ENCODE assay signal across 19 cellular contexts in the genomic region with DNA sequence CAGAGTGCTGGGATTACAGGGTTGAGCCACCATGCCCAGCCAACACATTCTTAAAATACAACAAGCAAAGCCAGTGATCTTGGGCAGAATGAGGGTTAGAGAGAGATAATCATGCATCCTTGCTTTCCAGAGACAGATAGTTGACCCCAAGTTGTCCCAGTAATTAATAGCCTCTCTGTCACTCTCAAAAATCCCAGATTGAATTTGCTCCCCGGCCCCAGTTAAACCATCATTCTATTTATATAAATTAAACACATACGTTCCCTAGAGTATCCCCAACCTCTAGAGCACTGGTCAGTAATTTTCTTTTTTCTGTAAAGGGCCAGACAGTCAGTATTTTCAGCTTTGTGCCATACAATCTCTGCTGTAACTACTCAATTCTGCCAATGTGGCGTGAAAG. TPM values are rescaled to one million over a fixed set of nuclear protein-coding genes. Genes with fewer than 3 reads are reported as not detected.
A peak's percentile ranks its signal among the peaks of the same experiment; 100 is the strongest.
DNase-seq lines count a peak whose midpoint lies in the region; ATAC-seq and TF ChIP-seq lines count a peak whose summit lies in the region.
"Had no signal": no experiment of that assay in that cellular context is flagged by ENCODE, and none has a peak within 500 bp of the region (broad histone marks: within the 10 kb centered on the region; RNA-seq: fewer than 3 reads in every experiment).

No MANE protein-coding gene starts in this region.

- H3K27ac ChIP-seq in SK-N-SH (ENCODE audit: low read depth in 2 of 2, low read length in 1 of 2) (no peak overlapping the region), skeletal muscle tissue (ENCODE audit: low read depth, low read length) (peak overlapping the region; percentile 44)
- H3K27ac ChIP-seq: BLaER1 had no signal

- intact Hi-C loops in activated CD8-positive, alpha-beta T cell treated with anti-CD3 and anti-CD28 coated beads for 36 hours (cut with micrococcal nuclease) = no loop called here

- H3K27ac Mint-ChIP-seq in activated CD8-positive, alpha-beta T cell treated with anti-CD3 and anti-CD28 coated beads for 36 hours = no peak overlapping the region
- H3K27ac Mint-ChIP-seq: CD4-positive, alpha-beta memory T cell; CD4-positive, CD25-positive, alpha-beta regulatory T cell had no signal

- H3K27me3 ChIP-seq in SK-N-SH (ENCODE audit: insufficient read depth) (no peaks in the 10 kb centered on the region), skeletal muscle tissue (ENCODE audit: control insufficient read depth in 3 of 3, insufficient read depth in 3 of 3, low read length in 3 of 3) (no peaks in the 10 kb centered on the region)
- H3K27me3 ChIP-seq: BE2C, BLaER1 had no signal

- H3K9me2 ChIP-seq in SK-N-SH = no peaks in the 10 kb centered on the region

- DNase-seq in SK-N-SH = peak; percentile 34
- peak; percentile 38 for DNase-seq in NCI-H82 treated with DMSO at 0.1 percent for 48 hours (lab: John Stamatoyannopoulos, UW; ENCODE audit: unreplicated experiment)
- no peak for DNase-seq in activated CD8-positive, alpha-beta T cell treated with anti-CD3 and anti-CD28 coated beads for 36 hours
- DNase-seq in anterior cingulate cortex (lab: John Stamatoyannopoulos, UW) = no peak
- DNase-seq: 8988T; ACHN; BE2C; C1 segment of cervical spinal cord; Caco-2; Calu3; CD4-positive, alpha-beta memory T cell; CD4-positive, CD25-positive, alpha-beta regulatory T cell; DMS79 treated with DMSO at 0.1 percent for 48 hours; GF-D8 had no signal

- peaks cover 3% of the 10 kb centered on the region for H3K9me3 Mint-ChIP-seq in activated CD8-positive, alpha-beta T cell treated with anti-CD3 and anti-CD28 coated beads for 36 hours

- H3K79me2 ChIP-seq in SK-N-SH (ENCODE audit: insufficient read depth) = no peaks in the 10 kb centered on the region

- H2AFZ ChIP-seq in SK-N-SH (ENCODE audit: low read depth) = no peak overlapping the region

- WGBS in SK-N-SH (ENCODE audit: low lambda C conversion rate) = 53% methylated on average over 3 of the region's 3 CpGs

- no peak overlapping the region for H3K4me3 Mint-ChIP-seq in activated CD8-positive, alpha-beta T cell treated with anti-CD3 and anti-CD28 coated beads for 36 hours
- H3K4me3 Mint-ChIP-seq: CD14-positive monocyte; CD4-positive, alpha-beta memory T cell; CD4-positive, CD25-positive, alpha-beta regulatory T cell had no signal

- H4K20me1 ChIP-seq in SK-N-SH (ENCODE audit: insufficient read depth) = no peaks in the 10 kb centered on the region
- H4K20me1 ChIP-seq: BLaER1 had no signal

- no peak for TF ChIP-seq EP300 in SK-N-SH (IDR thresholded peaks at IDR 0.05; ENCODE audit: borderline replicate concordance in 1 of 2, low read depth in 1 of 2, low read length in 1 of 2)

- H3K9me3 ChIP-seq in SK-N-SH = no peaks in the 10 kb centered on the region
- no peaks in the 10 kb centered on the region for H3K9me3 ChIP-seq in skeletal muscle tissue (ENCODE audit: control insufficient read depth in 3 of 3, low read length in 3 of 3)
- H3K9me3 ChIP-seq: BE2C, Caco-2 had no signal

- POLR2A ChIA-PET in SK-N-SH (lab: Yijun Ruan, JAX) = no interaction called here
- POLR2A ChIA-PET in activated CD8-positive, alpha-beta T cell treated with anti-CD3 and anti-CD28 coated beads for 36 hours (lab: Charles Lee) = no interaction called here

- H3K36me3 Mint-ChIP-seq in activated CD8-positive, alpha-beta T cell treated with anti-CD3 and anti-CD28 coated beads for 36 hours (ENCODE audit: low read depth) = no peaks in the 10 kb centered on the region
- H3K36me3 Mint-ChIP-seq: CD14-positive monocyte; CD4-positive, CD25-positive, alpha-beta regulatory T cell had no signal

- H3F3A ChIP-seq in SK-N-SH (replicated peaks; ENCODE audit: insufficient read depth) = no peaks in the 10 kb centered on the region

- no peaks in the 10 kb centered on the region for H3K27me3 Mint-ChIP-seq in activated CD8-positive, alpha-beta T cell treated with anti-CD3 and anti-CD28 coated beads for 36 hours
- H3K27me3 Mint-ChIP-seq: CD4-positive, alpha-beta memory T cell had no signal

- H3K36me3 ChIP-seq in SK-N-SH (replicated peaks in 1 of 2; ENCODE audit: control insufficient read depth in 1 of 2, insufficient read depth in 2 of 2, low read length in 1 of 2) = no peaks in the 10 kb centered on the region
- no peaks in the 10 kb centered on the region for H3K36me3 ChIP-seq in skeletal muscle tissue (ENCODE audit: control insufficient read depth in 3 of 3, insufficient read depth in 3 of 3, low read length in 3 of 3)
- H3K36me3 ChIP-seq: BE2C, BLaER1 had no signal

- H3K4me1 ChIP-seq in SK-N-SH (ENCODE audit: control insufficient read depth in 1 of 2, insufficient read depth in 2 of 2, low read depth in 1 of 2, low read length in 1 of 2) (no peaks in the 10 kb centered on the region; a peak in 1 of 4 replicates), skeletal muscle tissue (ENCODE audit: control insufficient read depth in 3 of 3, insufficient read depth in 3 of 3, low read length in 3 of 3) (peaks cover 0 to 7% (median 4%) of the 10 kb centered on the region in 3 donors)
- H3K4me1 ChIP-seq: BE2C, Caco-2 had no signal

- no peak overlapping the region for H3K4me2 ChIP-seq in SK-N-SH
- H3K4me2 ChIP-seq: BLaER1 had no signal

- no peaks in the 10 kb centered on the region for H3K4me1 Mint-ChIP-seq in activated CD8-positive, alpha-beta T cell treated with anti-CD3 and anti-CD28 coated beads for 36 hours (ENCODE audit: low read depth)
- H3K4me1 Mint-ChIP-seq: CD4-positive, alpha-beta memory T cell; CD4-positive, CD25-positive, alpha-beta regulatory T cell had no signal

- TF ChIP-seq RAD21 in SK-N-SH (IDR thresholded peaks at IDR 0.05; ENCODE audit: low read length) = no peak

- no peak; the same call in 2 of the 3 replicates for ATAC-seq in SK-N-SH treated with all-trans-retinoic acid at 6 μM for 48 hours
- ATAC-seq in activated CD8-positive, alpha-beta T cell treated with anti-CD3 and anti-CD28 coated beads for 36 hours = no peak

- H3K4me3 ChIP-seq in SK-N-SH (ENCODE audit: low read depth in 2 of 2, low read length in 1 of 2) = no peak overlapping the region
- H3K4me3 ChIP-seq in skeletal muscle tissue (ENCODE audit: low read length in 3 of 3) = no peak overlapping the region
- H3K4me3 ChIP-seq: BLaER1 had no signal

- TF ChIP-seq CTCF in SK-N-SH (IDR thresholded peaks at IDR 0.05) = no peak
- no peak for TF ChIP-seq CTCF in activated CD8-positive, alpha-beta T cell treated with anti-CD3 and anti-CD28 coated beads for 36 hours (IDR thresholded peaks at IDR 0.05)

- CTCF ChIA-PET in SK-N-SH (lab: Yijun Ruan, JAX) = interaction anchor here (0.6 to 1.0 kb wide), 2 partner anchors 35 to 651 kb away, joined by 3 read pairs; no protein-coding TSS in a partner anchor
- CTCF ChIA-PET in activated CD8-positive, alpha-beta T cell treated with anti-CD3 and anti-CD28 coated beads for 36 hours (lab: Charles Lee) = no interaction called here

- H3K9ac ChIP-seq in SK-N-SH (no peak overlapping the region), skeletal muscle tissue (ENCODE audit: low read depth in 1 of 3, low read length in 3 of 3) (no peak overlapping the region)
- H3K9ac ChIP-seq: BLaER1 had no signal

TF ChIP-seq in SK-N-SH, 30 proteins besides CTCF, POLR2A, EP300 and RAD21 (continues in another document):
- no peak for TF ChIP-seq NRF1 (IDR thresholded peaks at IDR 0.05; ENCODE audit: low read depth, low read length)

TF ChIP-seq in SK-N-SH treated with all-trans-retinoic acid at 6 μM for 48 hours, 23 proteins besides CTCF, POLR2A, EP300 and RAD21 (continues in another document):
- TF ChIP-seq ZFP30 (CRISPR knock-in tag; IDR thresholded peaks at IDR 0.05) = no peak
- TF ChIP-seq ZFP3 (CRISPR knock-in tag; IDR thresholded peaks at IDR 0.05) = no peak
- TF ChIP-seq, protein P1, sequence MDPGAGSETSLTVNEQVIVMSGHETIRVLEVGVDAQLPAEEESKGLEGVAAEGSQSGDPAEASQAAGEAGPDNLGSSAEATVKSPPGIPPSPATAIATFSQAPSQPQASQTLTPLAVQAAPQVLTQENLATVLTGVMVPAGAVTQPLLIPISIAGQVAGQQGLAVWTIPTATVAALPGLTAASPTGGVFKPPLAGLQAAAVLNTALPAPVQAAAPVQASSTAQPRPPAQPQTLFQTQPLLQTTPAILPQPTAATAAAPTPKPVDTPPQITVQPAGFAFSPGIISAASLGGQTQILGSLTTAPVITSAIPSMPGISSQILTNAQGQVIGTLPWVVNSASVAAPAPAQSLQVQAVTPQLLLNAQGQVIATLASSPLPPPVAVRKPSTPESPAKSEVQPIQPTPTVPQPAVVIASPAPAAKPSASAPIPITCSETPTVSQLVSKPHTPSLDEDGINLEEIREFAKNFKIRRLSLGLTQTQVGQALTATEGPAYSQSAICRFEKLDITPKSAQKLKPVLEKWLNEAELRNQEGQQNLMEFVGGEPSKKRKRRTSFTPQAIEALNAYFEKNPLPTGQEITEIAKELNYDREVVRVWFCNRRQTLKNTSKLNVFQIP (CRISPR knock-in tag; IDR thresholded peaks at IDR 0.05; ENCODE audit: borderline replicate concordance, low read depth) = no peak
- TF ChIP-seq ARNTL (CRISPR knock-in tag; IDR thresholded peaks at IDR 0.05; ENCODE audit: borderline replicate concordance, low read depth) = no peak
- TF ChIP-seq, protein P2, sequence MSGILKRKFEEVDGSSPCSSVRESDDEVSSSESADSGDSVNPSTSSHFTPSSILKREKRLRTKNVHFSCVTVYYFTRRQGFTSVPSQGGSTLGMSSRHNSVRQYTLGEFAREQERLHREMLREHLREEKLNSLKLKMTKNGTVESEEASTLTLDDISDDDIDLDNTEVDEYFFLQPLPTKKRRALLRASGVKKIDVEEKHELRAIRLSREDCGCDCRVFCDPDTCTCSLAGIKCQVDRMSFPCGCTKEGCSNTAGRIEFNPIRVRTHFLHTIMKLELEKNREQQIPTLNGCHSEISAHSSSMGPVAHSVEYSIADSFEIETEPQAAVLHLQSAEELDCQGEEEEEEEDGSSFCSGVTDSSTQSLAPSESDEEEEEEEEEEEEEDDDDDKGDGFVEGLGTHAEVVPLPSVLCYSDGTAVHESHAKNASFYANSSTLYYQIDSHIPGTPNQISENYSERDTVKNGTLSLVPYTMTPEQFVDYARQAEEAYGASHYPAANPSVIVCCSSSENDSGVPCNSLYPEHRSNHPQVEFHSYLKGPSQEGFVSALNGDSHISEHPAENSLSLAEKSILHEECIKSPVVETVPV (CRISPR knock-in tag; IDR thresholded peaks at IDR 0.05) = no peak

RNA-seq across cellular contexts. Expression of a gene that starts 16.4 kb away (rescaled TPM):
- polyA plus RNA-seq in SK-N-SH (2012; rRNA removed) = 156 and 207 TPM in 2 replicates
- polyA plus RNA-seq in SK-N-SH (2012; cell fraction: cytosol; rRNA removed) = 151 and 217 TPM in 2 replicates
- 379 and 436 TPM in 2 replicates for polyA plus RNA-seq in SK-N-SH (2012; cell fraction: nucleus; rRNA removed)
- total RNA-seq in skeletal muscle tissue = 61.1 TPM
- 100 to 1,000 TPM; 152 to 163 TPM for total RNA-seq in activated CD8-positive, alpha-beta T cell treated with anti-CD3 and anti-CD28 coated beads for 36 hours

RNA-seq across cellular contexts. Expression of a gene that starts 50.9 kb away (rescaled TPM):
- not detected in 2 replicates for polyA plus RNA-seq in SK-N-SH (2012; rRNA removed)
- polyA plus RNA-seq in SK-N-SH (2012; cell fraction: cytosol; rRNA removed) = not detected in 2 replicates
- 0.05 and 0.21 TPM in 2 replicates for polyA plus RNA-seq in SK-N-SH (2012; cell fraction: nucleus; rRNA removed)
- total RNA-seq in skeletal muscle tissue = under 0.01 TPM
- total RNA-seq in activated CD8-positive, alpha-beta T cell treated with anti-CD3 and anti-CD28 coated beads for 36 hours = not detected
- total RNA-seq: Calu3; CD4-positive, alpha-beta memory T cell; CD4-positive, CD25-positive, alpha-beta regulatory T cell had no signal
- polyA plus RNA-seq: AG04450, CD14-positive monocyte had no signal

Comparison
In these comparisons a context has a peak if more than half of its experiments do, and no peak if none do; other contexts are left out.
1. DNase-seq: peak in SK-N-SH (single experiment) and NCI-H82 treated with DMSO at 0.1 percent for 48 hours (single experiment); none in activated CD8-positive, alpha-beta T cell treated with anti-CD3 and anti-CD28 coated beads for 36 hours (single experiment) and anterior cingulate cortex (0 of 58).